Comparison of ENCODE assay signal across 1 cellular context in the genomic region with DNA sequence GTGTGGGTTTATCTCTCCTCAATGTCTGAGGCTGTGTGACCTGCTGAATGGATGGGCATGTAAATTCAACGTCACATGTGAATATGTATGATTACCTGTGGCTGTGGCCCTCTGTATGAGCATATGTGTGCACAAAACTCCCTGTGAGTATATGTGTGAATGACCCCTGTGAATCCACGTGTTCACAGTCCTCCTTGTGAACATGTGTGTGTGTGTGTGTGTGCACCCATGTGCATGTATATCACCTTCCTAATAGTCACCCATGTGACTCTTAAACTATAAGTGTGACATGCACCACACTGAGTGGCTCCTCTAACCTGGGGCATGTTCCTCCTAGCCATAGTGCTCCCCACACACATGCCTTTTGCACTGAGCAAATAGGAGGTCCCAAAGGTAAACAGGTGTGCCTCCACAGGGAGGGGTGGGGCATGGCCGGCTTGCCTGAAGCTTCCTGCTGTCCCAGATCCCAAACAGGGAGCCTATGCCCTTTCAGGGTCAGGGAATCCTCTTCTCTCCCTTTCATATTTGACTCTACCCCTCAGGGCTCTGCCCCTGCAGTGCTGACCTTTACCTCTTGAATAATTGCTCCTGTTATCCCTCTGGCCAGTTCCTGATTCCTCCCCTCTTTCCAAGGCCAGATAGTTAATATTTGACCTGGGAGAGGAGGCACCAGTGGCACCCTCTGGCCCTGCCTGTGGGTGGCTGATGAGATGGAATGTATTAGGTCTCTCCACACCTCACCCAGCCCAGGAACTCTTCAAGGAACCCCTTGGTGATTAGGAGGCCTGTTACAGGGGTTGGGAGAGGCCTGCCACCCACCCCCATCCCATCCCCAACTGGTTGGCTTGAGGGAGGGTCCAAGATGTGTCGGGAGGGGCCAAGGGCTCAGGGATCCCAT.
TF ChIP-seq lines count a peak whose summit lies in the region.

No MANE protein-coding gene starts in this region.

TF ChIP-seq in HepG2, 621 proteins besides CTCF, POLR2A, EP300 and RAD21 (continued from another document and continues in another):
- no peak for TF ChIP-seq KIAA2018 (CRISPR knock-in tag; IDR thresholded peaks at IDR 0.05; ENCODE audit: borderline replicate concordance)
- no peak for TF ChIP-seq ZFP62 (CRISPR knock-in tag; IDR thresholded peaks at IDR 0.05)
- TF ChIP-seq, protein P1, sequence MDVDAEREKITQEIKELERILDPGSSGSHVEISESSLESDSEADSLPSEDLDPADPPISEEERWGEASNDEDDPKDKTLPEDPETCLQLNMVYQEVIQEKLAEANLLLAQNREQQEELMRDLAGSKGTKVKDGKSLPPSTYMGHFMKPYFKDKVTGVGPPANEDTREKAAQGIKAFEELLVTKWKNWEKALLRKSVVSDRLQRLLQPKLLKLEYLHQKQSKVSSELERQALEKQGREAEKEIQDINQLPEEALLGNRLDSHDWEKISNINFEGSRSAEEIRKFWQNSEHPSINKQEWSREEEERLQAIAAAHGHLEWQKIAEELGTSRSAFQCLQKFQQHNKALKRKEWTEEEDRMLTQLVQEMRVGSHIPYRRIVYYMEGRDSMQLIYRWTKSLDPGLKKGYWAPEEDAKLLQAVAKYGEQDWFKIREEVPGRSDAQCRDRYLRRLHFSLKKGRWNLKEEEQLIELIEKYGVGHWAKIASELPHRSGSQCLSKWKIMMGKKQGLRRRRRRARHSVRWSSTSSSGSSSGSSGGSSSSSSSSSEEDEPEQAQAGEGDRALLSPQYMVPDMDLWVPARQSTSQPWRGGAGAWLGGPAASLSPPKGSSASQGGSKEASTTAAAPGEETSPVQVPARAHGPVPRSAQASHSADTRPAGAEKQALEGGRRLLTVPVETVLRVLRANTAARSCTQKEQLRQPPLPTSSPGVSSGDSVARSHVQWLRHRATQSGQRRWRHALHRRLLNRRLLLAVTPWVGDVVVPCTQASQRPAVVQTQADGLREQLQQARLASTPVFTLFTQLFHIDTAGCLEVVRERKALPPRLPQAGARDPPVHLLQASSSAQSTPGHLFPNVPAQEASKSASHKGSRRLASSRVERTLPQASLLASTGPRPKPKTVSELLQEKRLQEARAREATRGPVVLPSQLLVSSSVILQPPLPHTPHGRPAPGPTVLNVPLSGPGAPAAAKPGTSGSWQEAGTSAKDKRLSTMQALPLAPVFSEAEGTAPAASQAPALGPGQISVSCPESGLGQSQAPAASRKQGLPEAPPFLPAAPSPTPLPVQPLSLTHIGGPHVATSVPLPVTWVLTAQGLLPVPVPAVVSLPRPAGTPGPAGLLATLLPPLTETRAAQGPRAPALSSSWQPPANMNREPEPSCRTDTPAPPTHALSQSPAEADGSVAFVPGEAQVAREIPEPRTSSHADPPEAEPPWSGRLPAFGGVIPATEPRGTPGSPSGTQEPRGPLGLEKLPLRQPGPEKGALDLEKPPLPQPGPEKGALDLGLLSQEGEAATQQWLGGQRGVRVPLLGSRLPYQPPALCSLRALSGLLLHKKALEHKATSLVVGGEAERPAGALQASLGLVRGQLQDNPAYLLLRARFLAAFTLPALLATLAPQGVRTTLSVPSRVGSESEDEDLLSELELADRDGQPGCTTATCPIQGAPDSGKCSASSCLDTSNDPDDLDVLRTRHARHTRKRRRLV (CRISPR knock-in tag; IDR thresholded peaks at IDR 0.05), result no peak
- TF ChIP-seq, protein P2, sequence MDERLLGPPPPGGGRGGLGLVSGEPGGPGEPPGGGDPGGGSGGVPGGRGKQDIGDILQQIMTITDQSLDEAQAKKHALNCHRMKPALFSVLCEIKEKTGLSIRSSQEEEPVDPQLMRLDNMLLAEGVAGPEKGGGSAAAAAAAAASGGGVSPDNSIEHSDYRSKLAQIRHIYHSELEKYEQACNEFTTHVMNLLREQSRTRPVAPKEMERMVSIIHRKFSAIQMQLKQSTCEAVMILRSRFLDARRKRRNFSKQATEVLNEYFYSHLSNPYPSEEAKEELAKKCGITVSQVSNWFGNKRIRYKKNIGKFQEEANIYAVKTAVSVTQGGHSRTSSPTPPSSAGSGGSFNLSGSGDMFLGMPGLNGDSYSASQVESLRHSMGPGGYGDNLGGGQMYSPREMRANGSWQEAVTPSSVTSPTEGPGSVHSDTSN (CRISPR knock-in tag; IDR thresholded peaks at IDR 0.05), result no peak
- TF ChIP-seq THYN1 (CRISPR knock-in tag; IDR thresholded peaks at IDR 0.05; ENCODE audit: borderline replicate concordance, low read depth), result no peak
- no peak for TF ChIP-seq ZNF720 (CRISPR knock-in tag; IDR thresholded peaks at IDR 0.05)
- TF ChIP-seq, protein P3, sequence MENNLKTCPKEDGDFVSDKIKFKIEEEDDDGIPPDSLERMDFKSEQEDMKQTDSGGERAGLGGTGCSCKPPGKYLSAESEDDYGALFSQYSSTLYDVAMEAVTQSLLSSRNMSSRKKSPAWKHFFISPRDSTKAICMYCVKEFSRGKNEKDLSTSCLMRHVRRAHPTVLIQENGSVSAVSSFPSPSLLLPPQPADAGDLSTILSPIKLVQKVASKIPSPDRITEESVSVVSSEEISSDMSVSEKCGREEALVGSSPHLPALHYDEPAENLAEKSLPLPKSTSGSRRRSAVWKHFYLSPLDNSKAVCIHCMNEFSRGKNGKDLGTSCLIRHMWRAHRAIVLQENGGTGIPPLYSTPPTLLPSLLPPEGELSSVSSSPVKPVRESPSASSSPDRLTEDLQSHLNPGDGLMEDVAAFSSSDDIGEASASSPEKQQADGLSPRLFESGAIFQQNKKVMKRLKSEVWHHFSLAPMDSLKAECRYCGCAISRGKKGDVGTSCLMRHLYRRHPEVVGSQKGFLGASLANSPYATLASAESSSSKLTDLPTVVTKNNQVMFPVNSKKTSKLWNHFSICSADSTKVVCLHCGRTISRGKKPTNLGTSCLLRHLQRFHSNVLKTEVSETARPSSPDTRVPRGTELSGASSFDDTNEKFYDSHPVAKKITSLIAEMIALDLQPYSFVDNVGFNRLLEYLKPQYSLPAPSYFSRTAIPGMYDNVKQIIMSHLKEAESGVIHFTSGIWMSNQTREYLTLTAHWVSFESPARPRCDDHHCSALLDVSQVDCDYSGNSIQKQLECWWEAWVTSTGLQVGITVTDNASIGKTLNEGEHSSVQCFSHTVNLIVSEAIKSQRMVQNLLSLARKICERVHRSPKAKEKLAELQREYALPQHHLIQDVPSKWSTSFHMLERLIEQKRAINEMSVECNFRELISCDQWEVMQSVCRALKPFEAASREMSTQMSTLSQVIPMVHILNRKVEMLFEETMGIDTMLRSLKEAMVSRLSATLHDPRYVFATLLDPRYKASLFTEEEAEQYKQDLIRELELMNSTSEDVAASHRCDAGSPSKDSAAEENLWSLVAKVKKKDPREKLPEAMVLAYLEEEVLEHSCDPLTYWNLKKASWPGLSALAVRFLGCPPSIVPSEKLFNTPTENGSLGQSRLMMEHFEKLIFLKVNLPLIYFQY (CRISPR knock-in tag; IDR thresholded peaks at IDR 0.05; ENCODE audit: borderline replicate concordance), result no peak
- TF ChIP-seq GMEB2 (CRISPR knock-in tag; IDR thresholded peaks at IDR 0.05; ENCODE audit: low read depth), result no peak
- TF ChIP-seq SMC3 (IDR thresholded peaks at IDR 0.05; ENCODE audit: low read length), result peak; percentile 10; the same call in 1 of the 2 replicates
- TF ChIP-seq ZNF616 (CRISPR knock-in tag; IDR thresholded peaks at IDR 0.05; ENCODE audit: low read depth), result no peak; the same call in 1 of the 2 replicates
- 0 out of 2 replicates have a peak, but pooled peaks have one; percentile 3 for TF ChIP-seq ZIK1 (CRISPR knock-in tag; IDR thresholded peaks at IDR 0.05; ENCODE audit: borderline replicate concordance, low read depth)
- no peak for TF ChIP-seq RFX1 (IDR thresholded peaks at IDR 0.05)
- TF ChIP-seq, protein P4, sequence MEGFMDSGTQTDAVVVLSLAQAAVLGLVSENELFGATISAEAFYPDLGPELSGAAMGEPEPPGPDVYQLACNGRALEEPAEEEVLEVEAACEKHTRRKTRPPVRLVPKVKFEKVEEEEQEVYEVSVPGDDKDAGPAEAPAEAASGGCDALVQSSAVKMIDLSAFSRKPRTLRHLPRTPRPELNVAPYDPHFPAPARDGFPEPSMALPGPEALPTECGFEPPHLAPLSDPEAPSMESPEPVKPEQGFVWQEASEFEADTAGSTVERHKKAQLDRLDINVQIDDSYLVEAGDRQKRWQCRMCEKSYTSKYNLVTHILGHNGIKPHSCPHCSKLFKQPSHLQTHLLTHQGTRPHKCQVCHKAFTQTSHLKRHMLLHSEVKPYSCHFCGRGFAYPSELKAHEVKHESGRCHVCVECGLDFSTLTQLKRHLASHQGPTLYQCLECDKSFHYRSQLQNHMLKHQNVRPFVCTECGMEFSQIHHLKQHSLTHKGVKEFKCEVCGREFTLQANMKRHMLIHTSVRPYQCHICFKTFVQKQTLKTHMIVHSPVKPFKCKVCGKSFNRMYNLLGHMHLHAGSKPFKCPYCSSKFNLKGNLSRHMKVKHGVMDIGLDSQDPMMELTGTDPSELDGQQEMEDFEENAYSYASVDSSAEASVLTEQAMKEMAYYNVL (CRISPR knock-in tag; IDR thresholded peaks at IDR 0.05; ENCODE audit: borderline replicate concordance), result peak; percentile 95; the same call in 1 of the 2 replicates
- TF ChIP-seq SMAD1 (CRISPR knock-in tag; IDR thresholded peaks at IDR 0.05; ENCODE audit: borderline replicate concordance, low read depth), result no peak
- TF ChIP-seq ZNF207 (IDR thresholded peaks at IDR 0.05; ENCODE audit: borderline replicate concordance), result no peak
- no peak for TF ChIP-seq ZNF20 (CRISPR knock-in tag; IDR thresholded peaks at IDR 0.05)
- TF ChIP-seq ZNF343 (CRISPR knock-in tag; IDR thresholded peaks at IDR 0.05), result no peak
- no peak for TF ChIP-seq ZNF484 (CRISPR knock-in tag; IDR thresholded peaks at IDR 0.05; ENCODE audit: borderline replicate concordance, low read depth)
- no peak for TF ChIP-seq ZNF709 (CRISPR knock-in tag; IDR thresholded peaks at IDR 0.05)
- TF ChIP-seq HNRNPLL (IDR thresholded peaks at IDR 0.05; ENCODE audit: low read depth, low read length, poor library complexity, severe bottlenecking), result no peak
- TF ChIP-seq, protein P5, sequence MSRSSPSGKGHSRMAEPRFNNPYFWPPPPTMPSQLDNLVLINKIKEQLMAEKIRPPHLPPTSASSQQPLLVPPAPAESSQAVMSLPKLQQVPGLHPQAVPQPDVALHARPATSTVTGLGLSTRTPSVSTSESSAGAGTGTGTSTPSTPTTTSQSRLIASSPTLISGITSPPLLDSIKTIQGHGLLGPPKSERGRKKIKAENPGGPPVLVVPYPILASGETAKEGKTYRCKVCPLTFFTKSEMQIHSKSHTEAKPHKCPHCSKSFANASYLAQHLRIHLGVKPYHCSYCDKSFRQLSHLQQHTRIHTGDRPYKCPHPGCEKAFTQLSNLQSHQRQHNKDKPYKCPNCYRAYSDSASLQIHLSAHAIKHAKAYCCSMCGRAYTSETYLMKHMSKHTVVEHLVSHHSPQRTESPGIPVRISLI (CRISPR knock-in tag; IDR thresholded peaks at IDR 0.05; ENCODE audit: borderline replicate concordance), result no peak
- no peak for TF ChIP-seq POLR2AphosphoS2 (IDR thresholded peaks at IDR 0.05; ENCODE audit: low read depth, low read length)
- no peak for TF ChIP-seq ZNF777 (CRISPR knock-in tag; IDR thresholded peaks at IDR 0.05)
- TF ChIP-seq ATF7-NPFF (CRISPR knock-in tag; IDR thresholded peaks at IDR 0.05; ENCODE audit: low read depth), result no peak; the same call in 1 of the 2 replicates
- TF ChIP-seq ZNF337 (CRISPR knock-in tag; IDR thresholded peaks at IDR 0.05; ENCODE audit: borderline replicate concordance, low read depth), result 0 out of 2 replicates have a peak, but pooled peaks have one; percentile 41
